19 cellular contexts compared by ENCODE assay signal in genomic region chr3:10771486-10772225, GRCh38. TPM values are rescaled to one million over a fixed set of nuclear protein-coding genes. Genes with fewer than 3 reads are reported as not detected.
A peak's percentile ranks its signal among the peaks of the same experiment; 100 is the strongest.
DNase-seq lines count a peak whose midpoint lies in the region; TF ChIP-seq lines count a peak whose summit lies in the region.
"Had no signal": no experiment of that assay in that cellular context is flagged by ENCODE, and none has a peak within 500 bp of the region (broad histone marks: within the 10 kb centered on the region; RNA-seq: fewer than 3 reads in every experiment).

No MANE protein-coding gene starts in this region.

- WGBS in esophagus muscularis mucosa = 62% methylated on average over 3 of the region's 8 CpGs

- H3K36me3 Mint-ChIP-seq in brain = no peaks in the 10 kb centered on the region
- no peaks in the 10 kb centered on the region for H3K36me3 Mint-ChIP-seq in osteocyte (ENCODE audit: unreplicated experiment)
- H3K36me3 Mint-ChIP-seq: IgD-negative memory B cell had no signal

- no peaks in the 10 kb centered on the region for H4K20me1 ChIP-seq in MM.1S (ENCODE audit: insufficient read depth, low read length)
- no peaks in the 10 kb centered on the region for H4K20me1 ChIP-seq in PC-9 (ENCODE audit: insufficient read depth)

- no peak overlapping the region for H3K4me3 ChIP-seq in MM.1S (ENCODE audit: low read length)
- no peak overlapping the region for H3K4me3 ChIP-seq in esophagus muscularis mucosa
- H3K4me3 ChIP-seq in PC-9 = no peak overlapping the region
- H3K4me3 ChIP-seq in colonic mucosa = no peak overlapping the region
- H3K4me3 ChIP-seq: HAP-1 had no signal

- H3K4me2 ChIP-seq in MM.1S (ENCODE audit: low read depth, low read length) = peak overlapping the region; percentile 35; the same call in 1 of the 2 replicates
- no peak overlapping the region for H3K4me2 ChIP-seq in PC-9

- H3K27ac ChIP-seq in MM.1S (ENCODE audit: low read length) (no peak overlapping the region), esophagus muscularis mucosa (replicated peaks in 1 of 4) (no peak overlapping the region), PC-9 (no peak overlapping the region), colonic mucosa (no peak overlapping the region)

- H2AFZ ChIP-seq in MM.1S (ENCODE audit: low read length) = no peak overlapping the region
- no peak overlapping the region for H2AFZ ChIP-seq in PC-9

- peaks cover 26% of the 10 kb centered on the region for H3K27me3 Mint-ChIP-seq in brain
- peaks cover 26% of the 10 kb centered on the region for H3K27me3 Mint-ChIP-seq in osteocyte (ENCODE audit: unreplicated experiment)

- POLR2A ChIA-PET in PC-9 (lab: Charles Lee; ENCODE audit: unreplicated experiment) = no interaction called here

- H3F3A ChIP-seq in MM.1S (ENCODE audit: insufficient read depth, low read length) = no peaks in the 10 kb centered on the region
- no peaks in the 10 kb centered on the region for H3F3A ChIP-seq in PC-9 (ENCODE audit: insufficient read depth, low read depth)

- TF ChIP-seq EP300 in esophagus muscularis mucosa (IDR thresholded peaks at IDR 0.05) = no peak

- DNase-seq in MM.1S (no peak), esophagus muscularis mucosa (ENCODE audit: extremely low spot score) (peak; percentile 57), osteocyte (ENCODE audit: extremely low spot score, unreplicated experiment) (peak; percentile 40), PC-9 (no peak), colonic mucosa (no peak)
- DNase-seq in effector CD8-positive, alpha-beta T cell (lab: John Stamatoyannopoulos, UW) = no peak
- DNase-seq: CD4-positive, alpha-beta T cell; DMS53; MV-4-11; NCI-H1417; NCI-H187 treated with DMSO at 0.1 percent for 48 hours; NCI-H2171 treated with DMSO at 0.1 percent for 48 hours; NCI-H748 treated with DMSO at 0.1 percent for 48 hours had no signal

- H3K4me1 Mint-ChIP-seq in brain (no peaks in the 10 kb centered on the region), osteocyte (ENCODE audit: unreplicated experiment) (no peaks in the 10 kb centered on the region)
- H3K4me1 Mint-ChIP-seq: IgD-negative memory B cell had no signal

- H3K9me2 ChIP-seq in MM.1S (replicated peaks; ENCODE audit: insufficient read depth, low read length) (no peaks in the 10 kb centered on the region), PC-9 (ENCODE audit: insufficient read depth) (no peaks in the 10 kb centered on the region)

- BruUV-seq in PC-9 (replicated peaks; lab: Mats Ljungman, UMichigan) = no TSS peak

- H3K9me3 Mint-ChIP-seq in brain (peaks cover 0 to 3% (median 1%) of the 10 kb centered on the region in 5 experiments), osteocyte (ENCODE audit: unreplicated experiment) (no peaks in the 10 kb centered on the region)
- H3K9me3 Mint-ChIP-seq: CD4-positive, alpha-beta T cell had no signal

- no peaks in the 10 kb centered on the region for H3K4me1 ChIP-seq in MM.1S (ENCODE audit: low read length)
- H3K4me1 ChIP-seq in esophagus muscularis mucosa = no peaks in the 10 kb centered on the region
- no peaks in the 10 kb centered on the region for H3K4me1 ChIP-seq in PC-9 (replicated peaks; ENCODE audit: insufficient read depth)
- H3K4me1 ChIP-seq in colonic mucosa = no peaks in the 10 kb centered on the region
- H3K4me1 ChIP-seq: HAP-1 had no signal

- intact Hi-C loops in esophagus muscularis mucosa (cut with DNase I) (no loop called here), PC-9 (cut with micrococcal nuclease; ENCODE audit: unreplicated experiment) (no loop called here), colonic mucosa (cut with DNase I) (no loop called here)

- H3K9me3 ChIP-seq in MM.1S (replicated peaks; ENCODE audit: insufficient read depth, low read length) = no peaks in the 10 kb centered on the region
- H3K9me3 ChIP-seq in esophagus muscularis mucosa = peaks cover 0 to 12% (median 7%) of the 10 kb centered on the region in 4 donors
- no peaks in the 10 kb centered on the region for H3K9me3 ChIP-seq in PC-9 (ENCODE audit: insufficient read depth, low read depth)
- no peaks in the 10 kb centered on the region for H3K9me3 ChIP-seq in colonic mucosa
- H3K9me3 ChIP-seq: HAP-1 had no signal

- H3K36me3 ChIP-seq in MM.1S (replicated peaks; ENCODE audit: insufficient read depth, low read length) (no peaks in the 10 kb centered on the region), esophagus muscularis mucosa (no peaks in the 10 kb centered on the region), PC-9 (ENCODE audit: low read depth) (no peaks in the 10 kb centered on the region), colonic mucosa (no peaks in the 10 kb centered on the region)
- H3K36me3 ChIP-seq: HAP-1 had no signal

- H3K9ac ChIP-seq in MM.1S (ENCODE audit: low read length) (no peak overlapping the region), colonic mucosa (ENCODE audit: low read depth in 2 of 2, low read length in 2 of 2) (no peak overlapping the region)

- H3K4me3 Mint-ChIP-seq in brain (no peak overlapping the region), osteocyte (ENCODE audit: unreplicated experiment) (no peak overlapping the region)
- H3K4me3 Mint-ChIP-seq: CD4-positive, alpha-beta T cell; IgD-negative memory B cell had no signal

- H3K27ac Mint-ChIP-seq in brain (peak overlapping the region in 3 of 5 experiments; percentile 28 to 76 (median 56)), osteocyte (ENCODE audit: unreplicated experiment) (no peak overlapping the region)
- H3K27ac Mint-ChIP-seq: CD4-positive, alpha-beta T cell; IgD-negative memory B cell had no signal

- H3K79me2 ChIP-seq in MM.1S (ENCODE audit: low read length) = no peaks in the 10 kb centered on the region
- no peaks in the 10 kb centered on the region for H3K79me2 ChIP-seq in PC-9 (ENCODE audit: low read depth)

- TF ChIP-seq POLR2A in esophagus muscularis mucosa (IDR thresholded peaks at IDR 0.05; ENCODE audit: low read depth) = no peak

- CTCF ChIA-PET in PC-9 (lab: Charles Lee) = no interaction called here

- peaks cover 34% of the 10 kb centered on the region for H3K27me3 ChIP-seq in MM.1S (replicated peaks; ENCODE audit: insufficient read depth, low read length)
- peaks cover 0 to 59% (median 0%) of the 10 kb centered on the region in 4 donors for H3K27me3 ChIP-seq in esophagus muscularis mucosa
- H3K27me3 ChIP-seq in PC-9 (ENCODE audit: insufficient read depth, low read depth) = peaks cover 91% of the 10 kb centered on the region
- no peaks in the 10 kb centered on the region for H3K27me3 ChIP-seq in colonic mucosa

- TF ChIP-seq CTCF in MM.1S (IDR thresholded peaks at IDR 0.05; ENCODE audit: low read length) = no peak
- no peak for TF ChIP-seq CTCF in brain (conservative IDR thresholded peaks at IDR 0.05)
- TF ChIP-seq CTCF in esophagus muscularis mucosa (IDR thresholded peaks at IDR 0.05) = no peak
- TF ChIP-seq CTCF in osteocyte (IDR thresholded peaks at IDR 0.05) = no peak
- TF ChIP-seq CTCF in PC-9 (conservative IDR thresholded peaks at IDR 0.05) = no peak
- TF ChIP-seq CTCF in colonic mucosa (IDR thresholded peaks at IDR 0.05) = no peak

RNA-seq across cellular contexts. Expression of gene SLC6A11, which starts 44.4 kb away (rescaled TPM):
- polyA plus RNA-seq in brain (ENCODE audit: insufficient read depth, low read depth, low replicate concordance) = 10.3 TPM
- total RNA-seq in esophagus muscularis mucosa (not detected), osteocyte (not detected in 2 replicates), PC-9 (2021) (not detected in 2 replicates), colonic mucosa (not detected)
- total RNA-seq: Calu3; CD4-positive, alpha-beta T cell; HT1080; LHCN-M2 had no signal
- polyA plus RNA-seq: IgD-negative memory B cell had no signal

Comparison
In these comparisons a context has a peak if more than half of its experiments do, and no peak if none do; other contexts are left out.
1. DNase-seq: peak in esophagus muscularis mucosa (single experiment) and osteocyte (single experiment); none in MM.1S (single experiment), PC-9 (0 of 2), effector CD8-positive, alpha-beta T cell (single experiment) and colonic mucosa (single experiment).